Comparison of ENCODE assay signal across 14 cellular contexts in the genomic region with DNA sequence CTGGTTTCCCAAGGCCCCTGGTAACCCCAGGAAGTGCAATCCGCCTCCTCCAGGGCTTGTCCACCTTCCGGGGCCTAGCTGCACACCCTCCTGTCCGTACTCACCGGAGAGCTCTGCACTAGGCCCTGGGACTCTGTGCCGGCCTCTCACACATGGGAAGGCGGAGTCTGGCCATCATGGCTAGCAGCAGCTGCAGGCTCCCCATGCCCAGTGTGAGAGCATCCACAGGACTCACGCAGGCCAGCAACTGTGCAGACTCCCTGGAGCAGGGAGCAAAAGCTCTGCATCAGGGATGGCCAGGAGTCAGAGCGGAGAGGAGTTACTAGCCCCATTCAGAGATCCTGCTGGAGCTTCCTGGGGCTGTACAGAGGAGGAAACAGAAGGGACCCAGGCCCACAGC. TPM values are rescaled to one million over a fixed set of nuclear protein-coding genes. Genes with fewer than 3 reads are reported as not detected.
"Had no signal": no experiment of that assay in that cellular context is flagged by ENCODE, and none has a peak within 500 bp of the region (broad histone marks: within the 10 kb centered on the region; RNA-seq: fewer than 3 reads in every experiment).

No MANE protein-coding gene starts in this region.

- H3K9me3 Mint-ChIP-seq: activated naive CD4-positive, alpha-beta T cell treated with anti-CD3 and anti-CD28 coated beads, Interleukin-2, amount 10 ng/mL, durations not matched to agents 7 days and 5 days; activated T-helper 2 cell treated with anti-CD3 and anti-CD28 coated beads, Interferon-gamma antibody, Interleukin-2, Interleukin-4, amounts not matched to agents 10 μg/mL and 5 μg/mL and 100 μg/mL, durations not matched to agents 14 hours and 24 hours and 36 hours; memory B cell; nephron progenitor cell had no signal

- H3K27ac ChIP-seq: left ventricle myocardium inferior, psoas muscle had no signal

- H3K4me3 ChIP-seq: left ventricle myocardium inferior, psoas muscle, stomach had no signal

- H3K36me3 ChIP-seq: left ventricle myocardium inferior, stomach had no signal

- ATAC-seq: psoas muscle, sciatic nerve had no signal

- H3K36me3 Mint-ChIP-seq: activated naive CD4-positive, alpha-beta T cell treated with anti-CD3 and anti-CD28 coated beads, Interleukin-2, amount 10 ng/mL, durations not matched to agents 7 days and 5 days; memory B cell had no signal

- H3K4me1 ChIP-seq: left ventricle myocardium inferior, psoas muscle had no signal

- H3K4me1 Mint-ChIP-seq: activated naive CD4-positive, alpha-beta T cell treated with anti-CD3 and anti-CD28 coated beads, Interleukin-2, amount 10 ng/mL, durations not matched to agents 7 days and 5 days; memory B cell had no signal

- H3K27ac Mint-ChIP-seq: activated naive CD4-positive, alpha-beta T cell treated with anti-CD3 and anti-CD28 coated beads, Interleukin-2, amount 10 ng/mL, durations not matched to agents 7 days and 5 days; activated T-helper 2 cell treated with anti-CD3 and anti-CD28 coated beads, Interferon-gamma antibody, Interleukin-2, Interleukin-4, amounts not matched to agents 10 μg/mL and 5 μg/mL and 100 μg/mL, durations not matched to agents 14 hours and 24 hours and 36 hours; memory B cell had no signal

- DNase-seq: activated CD4-positive, alpha-beta T cell treated with anti-CD3 and anti-CD28 coated beads, Interleukin-2, amount 50 U/mL, for 48 hours; activated naive CD4-positive, alpha-beta T cell treated with anti-CD3 and anti-CD28 coated beads, Interleukin-2, amount 10 ng/mL, durations not matched to agents 7 days and 5 days; erythroblast; hypothalamus; left ventricle myocardium inferior; nephron progenitor cell; psoas muscle; stimulated activated CD4-positive, alpha-beta T cell treated with anti-CD3 and anti-CD28 coated beads, Interleukin-1b, Interleukin-23, amount 100 ng/mL, for 48 hours; stomach; T-helper 1 cell; T1000 had no signal

- H3K9me3 ChIP-seq: left ventricle myocardium inferior, psoas muscle, stomach had no signal

- H3K4me3 Mint-ChIP-seq: activated naive CD4-positive, alpha-beta T cell treated with anti-CD3 and anti-CD28 coated beads, Interleukin-2, amount 10 ng/mL, durations not matched to agents 7 days and 5 days; memory B cell; nephron progenitor cell had no signal

RNA-seq across cellular contexts. Expression of gene FOXN1, which starts 20.2 kb away (rescaled TPM):
- polyA plus RNA-seq: psoas muscle had no signal
